8 cellular contexts compared by ENCODE assay signal in the genomic region with DNA sequence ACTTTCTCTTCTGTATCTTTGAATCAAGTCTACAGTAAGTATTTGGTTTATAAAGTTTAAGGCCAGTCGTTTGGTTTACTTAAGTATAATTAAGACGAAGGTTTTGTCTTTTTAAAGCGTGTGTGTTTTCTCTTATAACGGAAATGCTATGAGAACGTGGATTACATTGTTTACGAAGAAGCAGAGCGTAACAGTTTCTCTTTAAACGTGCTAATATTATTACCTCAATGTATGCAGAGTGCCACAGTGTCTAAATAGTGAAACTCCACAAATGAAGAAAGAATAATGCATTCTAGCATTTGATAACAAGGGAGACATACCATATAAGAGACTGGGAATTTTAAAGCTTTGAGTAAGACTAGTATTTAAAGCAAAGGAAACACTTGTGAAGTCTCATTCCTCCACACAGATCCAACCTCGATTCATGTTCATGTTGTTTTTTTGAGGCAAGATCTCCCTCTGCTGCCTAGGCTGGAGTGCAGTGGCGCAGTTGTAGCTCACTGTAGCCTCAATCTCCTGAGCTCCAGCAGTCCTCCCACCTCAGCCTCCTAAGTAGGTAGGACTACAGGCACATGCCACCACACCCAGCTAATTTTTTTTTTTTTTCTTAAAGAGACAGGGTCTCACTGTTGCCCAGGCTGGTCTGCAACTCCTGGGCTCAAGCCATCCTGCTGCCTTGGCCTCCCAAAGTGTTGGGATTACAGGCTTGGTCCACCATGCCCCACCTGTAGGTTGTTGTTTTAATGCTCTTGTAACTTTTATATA. TPM values are rescaled to one million over a fixed set of nuclear protein-coding genes. Genes with fewer than 3 reads are reported as not detected.
DNase-seq lines count a peak whose midpoint lies in the region; ATAC-seq and TF ChIP-seq lines count a peak whose summit lies in the region.

No MANE protein-coding gene starts in this region.

- POLR2A ChIA-PET in CD4-positive, alpha-beta T cell (lab: Charles Lee), result interaction anchor here (0.6 to 1.6 kb wide), 5 partner anchors 65 to 109 kb away, joined by 3 to 5 read pairs (median 4); partner anchors contain the start of genes AIMP2 and PMS2

- H3K36me3 Mint-ChIP-seq in CD4-positive, alpha-beta T cell (ENCODE audit: low read depth), result peaks cover 23% of the 10 kb centered on the region

- H3K9ac ChIP-seq in colonic mucosa (ENCODE audit: low read depth in 2 of 2, low read length in 2 of 2), result peak overlapping the region; percentile 24 to 77

- DNase-seq in CD4-positive, alpha-beta T cell, result peak in 9 of 10 experiments; percentile 7 to 39 (median 19)
- DNase-seq in HT-29 (ENCODE audit: low spot score) (peak; percentile 31), T-helper 2 cell (peak in 3 of 5 experiments; percentile 14 to 79 (median 36)), colonic mucosa (peak; percentile 43), mucosa of descending colon (peak in 2 of 3 donors; percentile 43 to 50), tibial nerve (ENCODE audit: low spot score in 2 of 2) (peak in 1 of 2 donors; percentile 8)

- peak; percentile 4 for ATAC-seq in CD4-positive, alpha-beta T cell (ENCODE audit: poor library complexity)
- ATAC-seq in mucosa of descending colon (peak; percentile 6), HG03469 (IDR thresholded peaks at IDR 0.05; ENCODE audit: unreplicated experiment) (no peak), GM18511 (IDR thresholded peaks at IDR 0.05; ENCODE audit: unreplicated experiment) (no peak)

- H3K36me3 ChIP-seq in colonic mucosa (no peaks in the 10 kb centered on the region), mucosa of descending colon (ENCODE audit: low read depth) (no peaks in the 10 kb centered on the region), tibial nerve (peaks cover 0 to 3% (median 0%) of the 10 kb centered on the region in 3 donors)

- H3K27me3 Mint-ChIP-seq in CD4-positive, alpha-beta T cell, result no peaks in the 10 kb centered on the region

- intact Hi-C loops in CD4-positive, alpha-beta T cell (cut with DNase I, micrococcal nuclease), result loop anchor here in 1 of 2 experiments (2.0 kb wide), 1 partner anchor 216 kb away; no protein-coding TSS in a partner anchor
- intact Hi-C loops in colonic mucosa (cut with DNase I) (no loop called here), mucosa of descending colon (cut with DNase I, micrococcal nuclease) (no loop called here)

- WGBS in tibial nerve, 2 donors, result 5 to 7% methylated on average over 10 of the region's 10 CpGs

- TF ChIP-seq POLR2A in tibial nerve (IDR thresholded peaks at IDR 0.05), result no peak

- TF ChIP-seq CTCF in CD4-positive, alpha-beta T cell (IDR thresholded peaks at IDR 0.05), result peak; percentile 22
- TF ChIP-seq CTCF in colonic mucosa (IDR thresholded peaks at IDR 0.05), result no peak
- no peak for TF ChIP-seq CTCF in mucosa of descending colon (IDR thresholded peaks at IDR 0.05)
- TF ChIP-seq CTCF in tibial nerve (IDR thresholded peaks at IDR 0.05), result peak in 2 of 5 experiments; percentile 13 to 18

- H3K27ac Mint-ChIP-seq in CD4-positive, alpha-beta T cell, result peak overlapping the region; percentile 90

- H3K4me1 ChIP-seq in colonic mucosa, result peaks cover 5% of the 10 kb centered on the region
- peaks cover 22% of the 10 kb centered on the region for H3K4me1 ChIP-seq in mucosa of descending colon (ENCODE audit: low read depth)
- H3K4me1 ChIP-seq in tibial nerve, result peaks cover 0 to 39% (median 12%) of the 10 kb centered on the region in 4 donors

- H3K4me1 Mint-ChIP-seq in CD4-positive, alpha-beta T cell (ENCODE audit: low read depth), result peaks cover 33% of the 10 kb centered on the region

- no peaks in the 10 kb centered on the region for H3K9me3 ChIP-seq in CD4-positive, alpha-beta T cell (ENCODE audit: control insufficient read depth, low read length)
- H3K9me3 ChIP-seq in colonic mucosa (no peaks in the 10 kb centered on the region), mucosa of descending colon (no peaks in the 10 kb centered on the region), tibial nerve (no peaks in the 10 kb centered on the region)

- TF ChIP-seq EP300 in tibial nerve (IDR thresholded peaks at IDR 0.05), result peak in 1 of 2 donors; percentile 11

- H3K4me3 Mint-ChIP-seq in CD4-positive, alpha-beta T cell, result peak overlapping the region; percentile 91

- CTCF ChIA-PET in CD4-positive, alpha-beta T cell (lab: Charles Lee), result interaction anchor here (0.6 to 1.5 kb wide), 9 partner anchors 13 to 255 kb away, joined by 3 to 14 read pairs (median 4); no protein-coding TSS in a partner anchor

- no peaks in the 10 kb centered on the region for H3K9me3 Mint-ChIP-seq in CD4-positive, alpha-beta T cell

- H3K27me3 ChIP-seq in CD4-positive, alpha-beta T cell (ENCODE audit: control insufficient read depth, insufficient read depth, low read length), result no peaks in the 10 kb centered on the region
- H3K27me3 ChIP-seq in colonic mucosa (no peaks in the 10 kb centered on the region), tibial nerve (no peaks in the 10 kb centered on the region)

- peak overlapping the region; percentile 72 for H3K4me3 ChIP-seq in colonic mucosa
- H3K4me3 ChIP-seq in mucosa of descending colon, result no peak overlapping the region
- H3K4me3 ChIP-seq in tibial nerve, result peak overlapping the region; percentile 41 to 77 (median 64)

- peak overlapping the region; percentile 73 for H3K27ac ChIP-seq in CD4-positive, alpha-beta T cell (ENCODE audit: low read depth, low read length)
- H3K27ac ChIP-seq in colonic mucosa (peak overlapping the region; percentile 74), tibial nerve (peak overlapping the region; percentile 32 to 90 (median 88))

RNA-seq across cellular contexts. Expression of gene USP42, which starts 1.6 kb away (rescaled TPM):
- 10 to 100 TPM; 34.6 to 37.2 TPM for total RNA-seq in CD4-positive, alpha-beta T cell
- total RNA-seq in HT-29 (2014; rRNA removed; shearing (Covaris generic)), result 10.0 and 10.3 TPM in 2 replicates
- total RNA-seq in colonic mucosa (1 to 10 TPM; 9.2 to 9.6 TPM), mucosa of descending colon (10 to 100 TPM; 11.0 to 13.1 (median 12.9) TPM), tibial nerve (10 to 100 TPM in 3 of 4 donors, 1 to 10 TPM in 1; 8.8 to 18.3 (median 11.6) TPM)

RNA-seq across cellular contexts. Expression of gene EIF2AK1, which starts 47.3 kb away (rescaled TPM):
- total RNA-seq in CD4-positive, alpha-beta T cell, result 10 to 100 TPM; 51.9 to 53.6 TPM
- total RNA-seq in HT-29 (2014; rRNA removed; shearing (Covaris generic)), result 324 and 358 TPM in 2 replicates
- total RNA-seq in colonic mucosa (100 to 1,000 TPM; 102 to 127 TPM), mucosa of descending colon (10 to 100 TPM; 62.8 to 99.2 (median 95.5) TPM), tibial nerve (100 to 1,000 TPM; 141 to 252 (median 221) TPM)

Comparison
In these comparisons a context has a peak if more than half of its experiments do, and no peak if none do; other contexts are left out.
1. ATAC-seq: peak in CD4-positive, alpha-beta T cell (single experiment) and mucosa of descending colon (single experiment); none in HG03469 (single experiment) and GM18511 (single experiment).
2. Peak in every context shown above with its lines, with median percentiles within 50 percentile points of each other: H3K27ac ChIP-seq.